In the genomic region with DNA sequence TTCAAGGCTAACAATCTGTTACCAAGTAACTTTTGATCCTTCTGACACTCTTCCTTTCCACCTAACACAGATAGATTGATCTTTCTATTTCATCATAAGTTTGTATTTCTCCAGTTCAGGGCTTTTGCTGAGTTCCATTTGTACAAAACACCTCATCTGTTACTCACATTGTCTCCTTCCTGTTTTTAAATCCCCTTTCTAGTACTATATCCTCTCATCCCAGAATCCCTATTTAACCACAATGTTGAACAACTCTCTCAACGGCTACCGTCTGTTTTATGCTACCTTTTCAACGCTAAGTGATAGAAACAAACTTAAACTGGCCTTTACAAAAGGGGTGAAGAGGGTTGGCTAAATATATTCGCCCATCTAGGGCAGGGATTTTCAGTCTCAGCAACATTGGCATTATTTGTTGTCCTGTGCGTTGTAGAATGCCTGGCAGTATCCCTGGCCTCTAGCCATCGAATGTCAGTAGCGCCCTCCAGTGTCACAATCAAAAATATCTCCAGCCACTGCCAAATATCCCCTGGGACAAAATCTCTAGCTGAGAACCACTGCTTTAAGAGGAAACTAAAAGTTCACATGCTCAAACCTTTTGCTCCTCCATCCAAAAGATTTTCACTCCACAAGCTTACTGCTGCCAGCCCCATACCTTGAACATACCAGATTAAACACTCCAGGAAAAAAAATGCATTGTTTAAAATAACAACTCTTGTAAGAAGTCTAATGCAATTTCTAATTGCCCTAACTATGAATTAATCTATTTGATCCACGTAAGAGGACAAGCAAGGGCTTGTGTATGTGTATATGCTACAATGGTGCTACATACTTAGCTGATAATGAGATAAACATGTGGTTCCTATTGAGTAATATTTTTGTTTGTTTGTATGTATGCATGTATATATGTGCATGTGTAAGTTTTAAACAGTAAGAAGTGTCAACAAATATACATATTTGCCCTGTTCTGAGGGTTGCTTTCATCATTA, we compare ENCODE assay signal across 8 cellular contexts.
DNase-seq lines count a peak whose midpoint lies in the region; ATAC-seq and TF ChIP-seq lines count a peak whose summit lies in the region.

No MANE protein-coding gene starts in this region.

- H3K4me3 ChIP-seq in HEK293 (ENCODE audit: low read depth, low read length) = no peak overlapping the region

- no peaks in the 10 kb centered on the region for H3K9me3 ChIP-seq in HEK293 (ENCODE audit: control insufficient read depth, insufficient read depth, low read depth, low read length)

- no peak for ATAC-seq in HG02840 (IDR thresholded peaks at IDR 0.05; ENCODE audit: low FRiP score, unreplicated experiment)
- no peak for ATAC-seq in GM21367 (IDR thresholded peaks at IDR 0.05; ENCODE audit: unreplicated experiment)

- H3K27me3 Mint-ChIP-seq in chondrocyte (ENCODE audit: low read depth) = peaks cover 2% of the 10 kb centered on the region
- no peaks in the 10 kb centered on the region for H3K27me3 Mint-ChIP-seq in mesothelial cell of epicardium (ENCODE audit: low read depth)

- H3K27ac Mint-ChIP-seq in chondrocyte (ENCODE audit: unreplicated experiment) = no peak overlapping the region
- H3K27ac Mint-ChIP-seq in mesothelial cell of epicardium = no peak overlapping the region

- CTCF ChIA-PET in HEK293 (lab: Yijun Ruan, JAX) = interaction anchor here (0.6 to 2.9 kb wide), 16 partner anchors 9 to 999 kb away, joined by 3 to 14 read pairs (median 5); no protein-coding TSS in a partner anchor

- POLR2A ChIA-PET in HEK293 (lab: Yijun Ruan, JAX) = no interaction called here

- H3K36me3 ChIP-seq in HEK293 (ENCODE audit: control insufficient read depth in 2 of 2, insufficient read depth in 1 of 2, low read length in 2 of 2) = no peaks in the 10 kb centered on the region

- H3K4me3 Mint-ChIP-seq in chondrocyte (ENCODE audit: unreplicated experiment) (no peak overlapping the region), mesothelial cell of epicardium (no peak overlapping the region)

- no peaks in the 10 kb centered on the region for H3K4me1 ChIP-seq in HEK293 (ENCODE audit: control insufficient read depth, insufficient read depth, low read length)

- H3K36me3 Mint-ChIP-seq in chondrocyte (ENCODE audit: low read depth) (no peaks in the 10 kb centered on the region), mesothelial cell of epicardium (peaks cover 3% of the 10 kb centered on the region)

- H3K4me1 Mint-ChIP-seq in chondrocyte (ENCODE audit: low read depth) (peaks cover 16% of the 10 kb centered on the region), mesothelial cell of epicardium (peaks cover 13% of the 10 kb centered on the region)

- H3K9me3 Mint-ChIP-seq in chondrocyte (ENCODE audit: low read depth) = no peaks in the 10 kb centered on the region
- H3K9me3 Mint-ChIP-seq in mesothelial cell of epicardium = peaks cover 10% of the 10 kb centered on the region

- TF ChIP-seq CTCF in HEK293 (tag by site-specific recombination; IDR thresholded peaks at IDR 0.05) (no peak), chondrocyte (IDR thresholded peaks at IDR 0.05) (peak; percentile 63), mesothelial cell of epicardium (IDR thresholded peaks at IDR 0.05; ENCODE audit: unreplicated experiment) (peak; percentile 31)

- H3K27ac ChIP-seq in HEK293 (ENCODE audit: extremely low read depth, low read depth, low read length) = no peak overlapping the region

- DNase-seq in DMS114 treated with DMSO at 0.1 percent for 48 hours (lab: John Stamatoyannopoulos, UW; ENCODE audit: unreplicated experiment) = peak; percentile 5
- DNase-seq in NCI-H2107 (lab: John Stamatoyannopoulos, UW) = peak; percentile 23
- DNase-seq in chondrocyte (ENCODE audit: low spot score) = no peak
- DNase-seq in mesothelial cell of epicardium (ENCODE audit: low spot score in 2 of 2, unreplicated experiment in 2 of 2) = peak in 1 of 2 experiments; percentile 46
- no peak for DNase-seq in mucosa of gallbladder (ENCODE audit: low spot score)

TF ChIP-seq in HEK293, 187 proteins besides CTCF, POLR2A, EP300 and RAD21:
- TF ChIP-seq GFI1B (tag by site-specific recombination; IDR thresholded peaks at IDR 0.05) = no peak
- peak; percentile 44 for TF ChIP-seq ZNF654 (tag by site-specific recombination; IDR thresholded peaks at IDR 0.05; ENCODE audit: low read depth)

Comparison
In these comparisons a context has a peak if more than half of its experiments do, and no peak if none do; other contexts are left out.
1. DNase-seq: peak in DMS114 treated with DMSO at 0.1 percent for 48 hours (single experiment) and NCI-H2107 (single experiment); none in chondrocyte (single experiment) and mucosa of gallbladder (single experiment).